Comparison of ENCODE assay signal across 15 cellular contexts in genomic region chr3:194705761-194706160, GRCh38.
"Had no signal": no experiment of that assay in that cellular context is flagged by ENCODE, and none has a peak within 500 bp of the region (broad histone marks: within the 10 kb centered on the region; RNA-seq: fewer than 3 reads in every experiment).

No MANE protein-coding gene starts in this region.

- H3K27me3 ChIP-seq: ascending aorta, breast epithelium, heart right ventricle, right lobe of liver, thyroid gland had no signal

- H3K9me3 ChIP-seq: ascending aorta, breast epithelium, prostate gland, right lobe of liver, thyroid gland had no signal

- H3K4me3 Mint-ChIP-seq: activated naive CD4-positive, alpha-beta T cell treated with anti-CD3 and anti-CD28 coated beads, Interleukin-2, amount 50 U/mL, for 24 hours; nephron had no signal

- H3K4me3 ChIP-seq: ascending aorta, breast epithelium, coronary artery, heart right ventricle, prostate gland, right lobe of liver, thyroid gland had no signal

- H3K9me3 Mint-ChIP-seq: activated naive CD4-positive, alpha-beta T cell treated with anti-CD3 and anti-CD28 coated beads, Interleukin-2, amount 50 U/mL, for 24 hours had no signal

- H3K36me3 Mint-ChIP-seq: activated naive CD4-positive, alpha-beta T cell treated with anti-CD3 and anti-CD28 coated beads, Interleukin-2, amount 50 U/mL, for 24 hours had no signal

- H3K4me1 ChIP-seq: ascending aorta, breast epithelium, heart right ventricle, prostate gland, right lobe of liver, thyroid gland had no signal

- H3K36me3 ChIP-seq: ascending aorta, breast epithelium, heart right ventricle, prostate gland, right lobe of liver, thyroid gland had no signal

- DNase-seq: activated CD4-positive, alpha-beta T cell treated with anti-CD3 and anti-CD28 coated beads, Interleukin-2, amount 50 U/mL, for 48 hours; activated gamma-delta T cell; erythroblast; heart right ventricle; kidney glomerular epithelial cell; right lobe of liver; stimulated activated CD4-positive, alpha-beta T cell treated with anti-CD3 and anti-CD28 coated beads, Interleukin-4, amount 100 ng/mL, for 24 hours; stimulated activated naive CD4-positive, alpha-beta T cell; thyroid gland had no signal

- H3K27ac ChIP-seq: ascending aorta, breast epithelium, coronary artery, heart right ventricle, prostate gland, right lobe of liver, thyroid gland had no signal

- ATAC-seq: heart right ventricle, right lobe of liver had no signal

- H3K4me1 Mint-ChIP-seq: activated naive CD4-positive, alpha-beta T cell treated with anti-CD3 and anti-CD28 coated beads, Interleukin-2, amount 50 U/mL, for 24 hours had no signal
